ENCODE assay signal across 9 cellular contexts in genomic region chr5:37197340-37198050, GRCh38. TPM values are rescaled to one million over a fixed set of nuclear protein-coding genes. Genes with fewer than 3 reads are reported as not detected.
DNase-seq lines count a peak whose midpoint lies in the region; ATAC-seq, FAIRE-seq and TF ChIP-seq lines count a peak whose summit lies in the region.
"Had no signal": no experiment of that assay in that cellular context is flagged by ENCODE, and none has a peak within 500 bp of the region (broad histone marks: within the 10 kb centered on the region; RNA-seq: fewer than 3 reads in every experiment).

No MANE protein-coding gene starts in this region.

- intact Hi-C loops in activated CD4-positive, alpha-beta T cell treated with anti-CD3 and anti-CD28 coated beads, Interleukin-2, amount 10 ng/mL, durations not matched to agents 24 days and 14 days (cut with micrococcal nuclease) = loop anchor here (5.0 kb wide), 1 partner anchor 85 kb away; no protein-coding TSS in a partner anchor
- intact Hi-C loops in mucosa of descending colon (cut with DNase I, micrococcal nuclease) = no loop called here
- intact Hi-C loops in left ventricle myocardium superior (cut with micrococcal nuclease) = no loop called here

- H3K36me3 ChIP-seq in mucosa of descending colon (ENCODE audit: low read depth) = no peaks in the 10 kb centered on the region

- H3K27ac Mint-ChIP-seq in activated CD4-positive, alpha-beta T cell treated with anti-CD3 and anti-CD28 coated beads, Interleukin-2, amount 10 ng/mL, durations not matched to agents 24 days and 14 days = peak overlapping the region; percentile 76

- H3K4me1 Mint-ChIP-seq in activated CD4-positive, alpha-beta T cell treated with anti-CD3 and anti-CD28 coated beads, Interleukin-2, amount 10 ng/mL, durations not matched to agents 24 days and 14 days = peaks cover 19% of the 10 kb centered on the region
- H3K4me1 Mint-ChIP-seq: neural crest cell had no signal

- H3K27me3 Mint-ChIP-seq in activated CD4-positive, alpha-beta T cell treated with anti-CD3 and anti-CD28 coated beads, Interleukin-2, amount 10 ng/mL, durations not matched to agents 24 days and 14 days = no peaks in the 10 kb centered on the region

- peak; percentile 86 for ATAC-seq in HG02943 (IDR thresholded peaks at IDR 0.05; ENCODE audit: low read depth, unreplicated experiment)
- ATAC-seq in mucosa of descending colon = peak; percentile 60
- ATAC-seq in left ventricle myocardium superior = no peak

- no peak overlapping the region for H3K4me3 ChIP-seq in mucosa of descending colon

- DNase-seq in activated CD4-positive, alpha-beta T cell treated with anti-CD3 and anti-CD28 coated beads, Interleukin-2, amount 10 ng/mL, durations not matched to agents 24 days and 14 days = peak; percentile 75
- no peak for DNase-seq in activated CD4-positive, alpha-beta T cell treated with anti-CD3 and anti-CD28 coated beads for 1 hour
- DNase-seq in RPMI7951 (ENCODE audit: low read depth) (peak; percentile 22), mucosa of descending colon (no peak), superior temporal gyrus (ENCODE audit: extremely low spot score) (no peak), frontal cortex (ENCODE audit: low spot score in 2 of 2) (no peak), left ventricle myocardium superior (no peak)

- H3K9me3 Mint-ChIP-seq in activated CD4-positive, alpha-beta T cell treated with anti-CD3 and anti-CD28 coated beads, Interleukin-2, amount 10 ng/mL, durations not matched to agents 24 days and 14 days = no peaks in the 10 kb centered on the region
- H3K9me3 Mint-ChIP-seq: neural crest cell had no signal

- peak overlapping the region; percentile 72 for H3K4me3 Mint-ChIP-seq in activated CD4-positive, alpha-beta T cell treated with anti-CD3 and anti-CD28 coated beads, Interleukin-2, amount 10 ng/mL, durations not matched to agents 24 days and 14 days
- H3K4me3 Mint-ChIP-seq: neural crest cell had no signal

- H3K4me1 ChIP-seq in mucosa of descending colon (ENCODE audit: low read depth) = no peaks in the 10 kb centered on the region

- no peak for TF ChIP-seq CTCF in mucosa of descending colon (IDR thresholded peaks at IDR 0.05)

- H3K9me3 ChIP-seq in mucosa of descending colon = no peaks in the 10 kb centered on the region

- peaks cover 11% of the 10 kb centered on the region for H3K36me3 Mint-ChIP-seq in activated CD4-positive, alpha-beta T cell treated with anti-CD3 and anti-CD28 coated beads, Interleukin-2, amount 10 ng/mL, durations not matched to agents 24 days and 14 days (ENCODE audit: low read depth)

- FAIRE-seq in frontal cortex (lab: Jason Lieb, UNC) = no peak

RNA-seq across cellular contexts. Expression of gene CPLANE1, which starts 51.7 kb away (rescaled TPM):
- 7.6 and 7.8 TPM in 2 replicates for total RNA-seq in activated CD4-positive, alpha-beta T cell treated with anti-CD3 and anti-CD28 coated beads, Interleukin-2, amount 10 ng/mL, durations not matched to agents 24 days and 14 days
- total RNA-seq in RPMI7951 (2014; rRNA removed; shearing (Covaris generic)) = 8.4 and 14.1 TPM in 2 replicates
- total RNA-seq in mucosa of descending colon (10 to 100 TPM in 2 of 3 donors, 1 to 10 TPM in 1; 8.5 to 21.6 (median 13.6) TPM), frontal cortex (81.1 TPM), left ventricle myocardium superior (10.3 TPM)

Comparison
In these comparisons a context has a peak if more than half of its experiments do, and no peak if none do; other contexts are left out.
1. DNase-seq: peak in activated CD4-positive, alpha-beta T cell treated with anti-CD3 and anti-CD28 coated beads, Interleukin-2, amount 10 ng/mL, durations not matched to agents 24 days and 14 days (single experiment) and RPMI7951 (single experiment); none in activated CD4-positive, alpha-beta T cell treated with anti-CD3 and anti-CD28 coated beads for 1 hour (single experiment), mucosa of descending colon (0 of 3), superior temporal gyrus (single experiment), frontal cortex (0 of 2) and left ventricle myocardium superior (single experiment).